In the genomic region with DNA sequence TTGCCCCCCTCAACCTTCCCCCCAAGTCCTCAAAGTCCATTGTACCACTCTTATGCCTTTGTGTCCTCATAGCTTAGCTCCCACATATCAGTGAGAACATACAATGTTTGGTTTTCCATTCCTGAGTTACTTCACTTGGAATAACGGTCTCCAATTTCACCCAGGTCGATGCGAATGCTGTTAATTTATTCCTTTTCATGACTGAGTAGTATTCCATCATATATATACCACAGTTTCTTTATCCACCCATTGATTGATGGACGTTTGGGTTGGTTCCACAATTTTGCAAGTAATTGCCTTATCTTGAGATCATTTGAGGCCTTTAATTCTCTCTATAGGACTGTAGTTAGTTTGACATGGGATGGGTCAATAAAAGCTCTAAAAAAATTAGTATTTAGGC, we compare ENCODE assay signal across 22 cellular contexts.
DNase-seq lines count a peak whose midpoint lies in the region; ATAC-seq, FAIRE-seq and TF ChIP-seq lines count a peak whose summit lies in the region.
"Had no signal": no experiment of that assay in that cellular context is flagged by ENCODE, and none has a peak within 500 bp of the region (broad histone marks: within the 10 kb centered on the region; RNA-seq: fewer than 3 reads in every experiment).

No MANE protein-coding gene starts in this region.

- no peak for ATAC-seq in SK-N-SH treated with all-trans-retinoic acid at 6 μM for 48 hours
- ATAC-seq in K562 = no peak
- ATAC-seq: A549; CD8-positive, alpha-beta T cell; GM12878 had no signal

- in situ Hi-C loops in K562 (cut with MboI) = no loop called here

- no peaks in the 10 kb centered on the region; a peak in 1 of 4 replicates for H3K4me1 ChIP-seq in SK-N-SH (ENCODE audit: control insufficient read depth in 1 of 2, insufficient read depth in 2 of 2, low read depth in 1 of 2, low read length in 1 of 2)
- peaks cover 0 to 5% of the 10 kb centered on the region in 2 experiments; a peak in 1 of 5 replicates for H3K4me1 ChIP-seq in K562 (replicated peaks in 1 of 2; ENCODE audit: control insufficient read depth in 2 of 2, insufficient read depth in 2 of 2, low read length in 2 of 2)
- H3K4me1 ChIP-seq in uterus = no peaks in the 10 kb centered on the region
- no peaks in the 10 kb centered on the region for H3K4me1 ChIP-seq in hepatocyte (ENCODE audit: insufficient read depth)
- H3K4me1 ChIP-seq: A549 had no signal

- no peaks in the 10 kb centered on the region for H3K9me1 ChIP-seq in K562 (ENCODE audit: control insufficient read depth, insufficient read depth, low read length)

- H3F3A ChIP-seq in SK-N-SH (replicated peaks; ENCODE audit: insufficient read depth) = no peaks in the 10 kb centered on the region

- H3K36me3 ChIP-seq in SK-N-SH (replicated peaks in 1 of 2; ENCODE audit: control insufficient read depth in 1 of 2, insufficient read depth in 2 of 2, low read length in 1 of 2) (no peaks in the 10 kb centered on the region), K562 (ENCODE audit: control insufficient read depth, insufficient read depth, low read length) (no peaks in the 10 kb centered on the region), uterus (no peaks in the 10 kb centered on the region), hepatocyte (replicated peaks; ENCODE audit: insufficient read depth, low read depth) (no peaks in the 10 kb centered on the region)
- H3K36me3 ChIP-seq: BLaER1 treated with 17β-estradiol and CSF1 and Interleukin-3, amounts not matched to agents 10 nM and 100 nM had no signal

- no peak overlapping the region for H2AFZ ChIP-seq in SK-N-SH (ENCODE audit: low read depth)
- no peak overlapping the region for H2AFZ ChIP-seq in K562 (ENCODE audit: low read depth, low read length)
- no peak overlapping the region for H2AFZ ChIP-seq in hepatocyte

- H3K27ac ChIP-seq in SK-N-SH (ENCODE audit: low read depth in 2 of 2, low read length in 1 of 2) (no peak overlapping the region), K562 (ENCODE audit: extremely low read depth, low read depth, low read length) (no peak overlapping the region), uterus (peak overlapping the region; percentile 30 to 36), hepatocyte (no peak overlapping the region)
- H3K27ac ChIP-seq: 22Rv1; A549; BLaER1 treated with 17β-estradiol and CSF1 and Interleukin-3, amounts not matched to agents 10 nM and 100 nM; C4-2B had no signal

- CTCF ChIA-PET in SK-N-SH (lab: Yijun Ruan, JAX) (interaction anchor here (1.6 kb wide), 1 partner anchor 13 kb away, joined by 3 read pairs; no protein-coding TSS in a partner anchor), K562 (lab: Yijun Ruan, JAX; ENCODE audit: low intra/inter-chr PET ratio) (no interaction called here)

- POLR2A ChIA-PET in SK-N-SH (lab: Yijun Ruan, JAX) = no interaction called here
- POLR2A ChIA-PET in K562 (lab: Yijun Ruan, JAX) = no interaction called here

- H3K27me3 ChIP-seq in SK-N-SH (ENCODE audit: insufficient read depth) (no peaks in the 10 kb centered on the region; the same call in 1 of the 2 replicates), K562 (ENCODE audit: control insufficient read depth in 2 of 2, insufficient read depth in 2 of 2, low read length in 2 of 2) (no peaks in the 10 kb centered on the region), uterus (no peaks in the 10 kb centered on the region), hepatocyte (no peaks in the 10 kb centered on the region)
- H3K27me3 ChIP-seq: BLaER1 treated with 17β-estradiol and CSF1 and Interleukin-3, amounts not matched to agents 10 nM and 100 nM had no signal

- H3K79me2 ChIP-seq in SK-N-SH (ENCODE audit: insufficient read depth) (no peaks in the 10 kb centered on the region), K562 (ENCODE audit: control insufficient read depth, insufficient read depth, low read length) (no peaks in the 10 kb centered on the region), hepatocyte (no peaks in the 10 kb centered on the region)

- H3K9me2 ChIP-seq in SK-N-SH = no peaks in the 10 kb centered on the region
- no peaks in the 10 kb centered on the region for H3K9me2 ChIP-seq in hepatocyte (replicated peaks; ENCODE audit: insufficient read depth)

- no peak overlapping the region for H3K4me3 ChIP-seq in SK-N-SH (ENCODE audit: low read depth in 2 of 2, low read length in 1 of 2)
- H3K4me3 ChIP-seq in K562 = no peak overlapping the region
- no peak overlapping the region for H3K4me3 ChIP-seq in uterus
- H3K4me3 ChIP-seq in hepatocyte = no peak overlapping the region
- H3K4me3 ChIP-seq: A549; BLaER1 treated with 17β-estradiol and CSF1 and Interleukin-3, amounts not matched to agents 10 nM and 100 nM; GM12878 had no signal

- no peak for FAIRE-seq in K562 (lab: Jason Lieb, UNC)
- FAIRE-seq: A549, GM12878, GM12892, GM18507 had no signal

- H3K4me2 ChIP-seq in SK-N-SH (no peak overlapping the region), K562 (ENCODE audit: insufficient read depth, low read length) (no peak overlapping the region), hepatocyte (no peak overlapping the region)
- H3K4me2 ChIP-seq: A549; BLaER1 treated with 17β-estradiol and CSF1 and Interleukin-3, amounts not matched to agents 10 nM and 100 nM had no signal

- TF ChIP-seq CTCF in SK-N-SH (IDR thresholded peaks at IDR 0.05) = no peak
- no peak for TF ChIP-seq CTCF in K562 (IDR thresholded peaks at IDR 0.05 in 2 of 3, conservative IDR thresholded peaks at IDR 0.05 in 1 of 3; ENCODE audit: insufficient read depth in 2 of 3, low read depth in 1 of 3, low read length in 3 of 3)
- no peak for TF ChIP-seq CTCF in uterus (IDR thresholded peaks at IDR 0.05)
- no peak for TF ChIP-seq CTCF in hepatocyte (IDR thresholded peaks at IDR 0.05; ENCODE audit: poor library complexity)

- WGBS in SK-N-SH (ENCODE audit: low lambda C conversion rate) = 5% methylated on average over 4 of the region's 4 CpGs
- WGBS in K562 (ENCODE audit: insufficient coverage, low coverage, missing lambda C conversion rate) = 73% methylated on average over 4 of the region's 4 CpGs
- 85% methylated on average over 4 of the region's 4 CpGs for WGBS in hepatocyte (ENCODE audit: low lambda C conversion rate, missing lambda C conversion rate)

- TF ChIP-seq POLR2A in K562 (conservative IDR thresholded peaks at IDR 0.05) (no peak), uterus (IDR thresholded peaks at IDR 0.05) (no peak)

- no peaks in the 10 kb centered on the region for H4K20me1 ChIP-seq in SK-N-SH (ENCODE audit: insufficient read depth)
- no peaks in the 10 kb centered on the region for H4K20me1 ChIP-seq in K562 (replicated peaks; ENCODE audit: control insufficient read depth, insufficient read depth, low read length)
- H4K20me1 ChIP-seq in hepatocyte (ENCODE audit: insufficient read depth, poor library complexity, severe bottlenecking) = no peaks in the 10 kb centered on the region
- H4K20me1 ChIP-seq: BLaER1 treated with 17β-estradiol and CSF1 and Interleukin-3, amounts not matched to agents 10 nM and 100 nM had no signal

- DNase-seq in SK-N-SH = no peak
- no peak for DNase-seq in K562 (ENCODE audit: extremely low read depth in 1 of 4, low spot score in 3 of 4)
- no peak for DNase-seq in uterus
- DNase-seq in hepatocyte (ENCODE audit: low spot score) = no peak
- DNase-seq: AML-193; CD4-positive, alpha-beta T cell; CD8-positive, alpha-beta T cell; DMS 273 treated with DMSO at 0.1 percent for 48 hours; DMS153; DMS53; DMS79; DND-41; EL; GDM1 had no signal

- TF ChIP-seq EP300 in SK-N-SH (IDR thresholded peaks at IDR 0.05; ENCODE audit: borderline replicate concordance in 1 of 2, low read depth in 1 of 2, low read length in 1 of 2) (no peak), K562 (IDR thresholded peaks at IDR 0.05; ENCODE audit: low read length) (no peak)

- H3K9ac ChIP-seq in SK-N-SH (no peak overlapping the region), K562 (ENCODE audit: insufficient read depth in 1 of 2, low read depth in 2 of 2, low read length in 2 of 2) (no peak overlapping the region)
- H3K9ac ChIP-seq: BLaER1 treated with 17β-estradiol and CSF1 and Interleukin-3, amounts not matched to agents 10 nM and 100 nM had no signal

- no peak for TF ChIP-seq RAD21 in SK-N-SH (IDR thresholded peaks at IDR 0.05; ENCODE audit: low read length)
- TF ChIP-seq RAD21 in K562 (CRISPR knock-in tag; conservative IDR thresholded peaks at IDR 0.05 in 1 of 2, IDR thresholded peaks at IDR 0.05 in 1 of 2) = no peak

- intact Hi-C loops in K562 (cut with micrococcal nuclease) = no loop called here
- intact Hi-C loops in uterus (cut with DNase I; ENCODE audit: low total_unique reads) = no loop called here

- no TSS peak for BruUV-seq in K562 (replicated peaks; lab: Mats Ljungman, UMichigan)

- H3K9me3 ChIP-seq in SK-N-SH (no peaks in the 10 kb centered on the region), K562 (replicated peaks; ENCODE audit: control insufficient read depth, insufficient read depth, low read depth, low read length) (0 out of 2 replicates have a peak, but pooled peaks cover 3% of the 10 kb centered on the region), uterus (no peaks in the 10 kb centered on the region), hepatocyte (ENCODE audit: low read depth) (no peaks in the 10 kb centered on the region)
- H3K9me3 ChIP-seq: A549 had no signal

TF ChIP-seq in SK-N-SH treated with all-trans-retinoic acid at 6 μM for 48 hours, 23 proteins besides CTCF, POLR2A, EP300 and RAD21 (continues in another document):
- TF ChIP-seq TCF4 (CRISPR knock-in tag; IDR thresholded peaks at IDR 0.05; ENCODE audit: borderline replicate concordance) (no peak), RARB (CRISPR knock-in tag; IDR thresholded peaks at IDR 0.05) (no peak), ZNF70 (CRISPR knock-in tag; IDR thresholded peaks at IDR 0.05) (no peak), ZFP30 (CRISPR knock-in tag; IDR thresholded peaks at IDR 0.05) (no peak), ZNF565 (CRISPR knock-in tag; conservative IDR thresholded peaks at IDR 0.05; ENCODE audit: low read depth) (no peak), ZNF8 (CRISPR knock-in tag; IDR thresholded peaks at IDR 0.05) (peak; percentile 80)

TF ChIP-seq in SK-N-SH, 30 proteins besides CTCF, POLR2A, EP300 and RAD21 (continues in another document):
- TF ChIP-seq, protein P1, sequence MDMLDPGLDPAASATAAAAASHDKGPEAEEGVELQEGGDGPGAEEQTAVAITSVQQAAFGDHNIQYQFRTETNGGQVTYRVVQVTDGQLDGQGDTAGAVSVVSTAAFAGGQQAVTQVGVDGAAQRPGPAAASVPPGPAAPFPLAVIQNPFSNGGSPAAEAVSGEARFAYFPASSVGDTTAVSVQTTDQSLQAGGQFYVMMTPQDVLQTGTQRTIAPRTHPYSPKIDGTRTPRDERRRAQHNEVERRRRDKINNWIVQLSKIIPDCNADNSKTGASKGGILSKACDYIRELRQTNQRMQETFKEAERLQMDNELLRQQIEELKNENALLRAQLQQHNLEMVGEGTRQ (IDR thresholded peaks at IDR 0.05; ENCODE audit: borderline replicate concordance, low read depth, low read length) = no peak

Comparison
In these comparisons a context has a peak if more than half of its experiments do, and no peak if none do; other contexts are left out.
1. H3K27ac ChIP-seq: peak in uterus (2 of 2); none in SK-N-SH (0 of 2), K562 (single experiment) and hepatocyte (single experiment).